8 cellular contexts compared by ENCODE assay signal in the genomic region with DNA sequence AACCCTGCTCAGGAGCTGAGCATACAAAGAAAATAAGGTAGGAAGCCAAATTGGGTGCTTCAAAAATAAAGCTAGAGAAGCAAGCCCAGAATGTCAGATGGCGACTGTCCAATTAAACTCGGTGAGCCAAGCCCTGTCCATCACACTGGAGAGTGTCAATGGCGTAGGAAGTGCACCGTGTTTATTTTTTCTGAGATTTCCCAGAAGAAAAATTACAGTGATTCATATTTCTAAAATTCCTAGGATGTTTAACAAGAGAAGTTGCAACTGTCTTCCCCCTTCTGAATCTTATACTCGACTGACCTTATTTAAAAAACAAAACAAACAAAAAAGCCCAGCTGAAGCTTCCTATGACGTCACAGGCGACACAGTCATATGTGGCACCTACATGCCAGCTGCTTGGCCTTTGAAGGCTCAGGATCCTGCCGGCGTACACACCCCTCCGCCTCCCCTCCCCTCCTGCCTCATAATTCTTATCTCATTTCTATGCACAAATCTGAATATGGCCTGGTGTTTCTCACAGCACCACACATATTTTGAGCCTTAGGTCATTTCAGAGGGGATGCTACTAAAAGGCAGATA.
DNase-seq lines count a peak whose midpoint lies in the region; ATAC-seq and TF ChIP-seq lines count a peak whose summit lies in the region.

No MANE protein-coding gene starts in this region.

- no peak overlapping the region for H3K9ac ChIP-seq in subcutaneous abdominal adipose tissue (ENCODE audit: low read length in 5 of 5)

- H3K27me3 ChIP-seq in hepatocyte (no peaks in the 10 kb centered on the region), subcutaneous abdominal adipose tissue (ENCODE audit: control insufficient read depth in 5 of 5, insufficient read depth in 4 of 5, low read length in 5 of 5) (peaks cover 0 to 4% (median 0%) of the 10 kb centered on the region in 5 donors), Caco-2 (replicated peaks; ENCODE audit: control insufficient read depth, insufficient read depth, low read length) (no peaks in the 10 kb centered on the region)

- WGBS in hepatocyte (ENCODE audit: low lambda C conversion rate, missing lambda C conversion rate), result 58% methylated on average over 10 of the region's 10 CpGs

- POLR2A ChIA-PET in Caco-2 (lab: Charles Lee), result no interaction called here

- no peaks in the 10 kb centered on the region for H3K9me3 Mint-ChIP-seq in Caco-2 (ENCODE audit: unreplicated experiment)

- peak overlapping the region; percentile 44 for H3K27ac ChIP-seq in hepatocyte
- H3K27ac ChIP-seq in subcutaneous abdominal adipose tissue (ENCODE audit: low read depth, low read length), result peak overlapping the region; percentile 2

- H3K4me3 ChIP-seq in hepatocyte (no peak overlapping the region), subcutaneous abdominal adipose tissue (ENCODE audit: low read depth in 1 of 5, low read length in 5 of 5) (no peak overlapping the region), Caco-2 (ENCODE audit: low read depth, low read length) (no peak overlapping the region)

- H3K36me3 Mint-ChIP-seq in Caco-2 (ENCODE audit: insufficient read depth, unreplicated experiment), result no peaks in the 10 kb centered on the region

- CTCF ChIA-PET in Caco-2 (lab: Charles Lee), result no interaction called here

- no peaks in the 10 kb centered on the region for H3K27me3 Mint-ChIP-seq in Caco-2 (ENCODE audit: insufficient read depth, unreplicated experiment)

- H3K9me3 ChIP-seq in hepatocyte (ENCODE audit: low read depth), result no peaks in the 10 kb centered on the region
- H3K9me3 ChIP-seq in subcutaneous abdominal adipose tissue (ENCODE audit: control insufficient read depth in 5 of 5, low read length in 5 of 5), result no peaks in the 10 kb centered on the region
- H3K9me3 ChIP-seq in Caco-2, result no peaks in the 10 kb centered on the region

- TF ChIP-seq CTCF in hepatocyte (IDR thresholded peaks at IDR 0.05; ENCODE audit: poor library complexity), result no peak
- no peak for TF ChIP-seq CTCF in Caco-2 (IDR thresholded peaks at IDR 0.05; ENCODE audit: insufficient read depth in 1 of 2, low read depth in 1 of 2, low read length in 1 of 2, severe bottlenecking in 1 of 2, unreplicated experiment in 1 of 2)

- no peaks in the 10 kb centered on the region for H3K36me3 ChIP-seq in hepatocyte (replicated peaks; ENCODE audit: insufficient read depth, low read depth)
- H3K36me3 ChIP-seq in subcutaneous abdominal adipose tissue (ENCODE audit: control insufficient read depth in 5 of 5, insufficient read depth in 5 of 5, low read length in 5 of 5), result peaks cover 0 to 2% (median 0%) of the 10 kb centered on the region in 5 donors
- no peaks in the 10 kb centered on the region for H3K36me3 ChIP-seq in Caco-2 (ENCODE audit: control insufficient read depth, insufficient read depth, low read length)

- no peaks in the 10 kb centered on the region for H3K9me2 ChIP-seq in hepatocyte (replicated peaks; ENCODE audit: insufficient read depth)

- H3K4me2 ChIP-seq in hepatocyte, result no peak overlapping the region

- peaks cover 16% of the 10 kb centered on the region for H3K79me2 ChIP-seq in hepatocyte

- no TSS peak for BruUV-seq in Caco-2 (replicated peaks; lab: Mats Ljungman, UMichigan)

- no peak overlapping the region for H3K4me3 Mint-ChIP-seq in Caco-2 (ENCODE audit: unreplicated experiment)

- ATAC-seq in GM18511 (IDR thresholded peaks at IDR 0.05; ENCODE audit: unreplicated experiment) (no peak), HG03280 (IDR thresholded peaks at IDR 0.05; ENCODE audit: unreplicated experiment) (no peak)

- H3K4me1 ChIP-seq in hepatocyte (ENCODE audit: insufficient read depth) (peaks cover 30% of the 10 kb centered on the region), subcutaneous abdominal adipose tissue (ENCODE audit: control insufficient read depth in 5 of 5, insufficient read depth in 5 of 5, low read length in 5 of 5) (peaks cover 8 to 40% (median 36%) of the 10 kb centered on the region in 5 donors), Caco-2 (no peaks in the 10 kb centered on the region)

- intact Hi-C loops in Caco-2 (cut with micrococcal nuclease; ENCODE audit: unreplicated experiment), result no loop called here

- no peaks in the 10 kb centered on the region for H3K4me1 Mint-ChIP-seq in Caco-2 (ENCODE audit: low read depth, unreplicated experiment)

- H2AFZ ChIP-seq in hepatocyte, result no peak overlapping the region

- H4K20me1 ChIP-seq in hepatocyte (ENCODE audit: insufficient read depth, poor library complexity, severe bottlenecking), result no peaks in the 10 kb centered on the region

- peak; percentile 57 for DNase-seq in stimulated activated CD4-positive, alpha-beta T cell treated with anti-CD3 and anti-CD28 coated beads, Interleukin-15, amount 100 ng/mL, for 24 hours
- DNase-seq in stimulated activated CD4-positive, alpha-beta T cell treated with anti-CD3 and anti-CD28 coated beads, Interleukin-12 subunit alpha, Interleukin-12 subunit beta, amount 100 ng/mL, for 4 hours, result no peak
- peak; percentile 63 for DNase-seq in activated naive CD4-positive, alpha-beta T cell treated with Interleukin-2 at 50 U/mL for 16 hours
- peak; percentile 69 for DNase-seq in hepatocyte (ENCODE audit: low spot score)
- DNase-seq in Caco-2, result no peak

- H3K27ac Mint-ChIP-seq in Caco-2 (ENCODE audit: unreplicated experiment), result no peak overlapping the region

Comparison
In these comparisons a context has a peak if more than half of its experiments do, and no peak if none do; other contexts are left out.
1. DNase-seq: peak in stimulated activated CD4-positive, alpha-beta T cell treated with anti-CD3 and anti-CD28 coated beads, Interleukin-15, amount 100 ng/mL, for 24 hours (single experiment), activated naive CD4-positive, alpha-beta T cell treated with Interleukin-2 at 50 U/mL for 16 hours (single experiment) and hepatocyte (single experiment); none in stimulated activated CD4-positive, alpha-beta T cell treated with anti-CD3 and anti-CD28 coated beads, Interleukin-12 subunit alpha, Interleukin-12 subunit beta, amount 100 ng/mL, for 4 hours (single experiment) and Caco-2 (0 of 2).